In genomic region chr4:37540486-37540885, GRCh38 we compare ENCODE assay signal across 22 cellular contexts.
A peak's percentile ranks its signal among the peaks of the same experiment; 100 is the strongest.
DNase-seq lines count a peak whose midpoint lies in the region; ATAC-seq and TF ChIP-seq lines count a peak whose summit lies in the region.
"Had no signal": no experiment of that assay in that cellular context is flagged by ENCODE, and none has a peak within 500 bp of the region (broad histone marks: within the 10 kb centered on the region; RNA-seq: fewer than 3 reads in every experiment).

No MANE protein-coding gene starts in this region.

- TF ChIP-seq CTCF in GM23338 (conservative IDR thresholded peaks at IDR 0.05; ENCODE audit: low read depth in 2 of 2) (no peak), WTC11 (IDR thresholded peaks at IDR 0.05) (no peak), neural progenitor cell (IDR thresholded peaks at IDR 0.05) (no peak), endothelial cell (IDR thresholded peaks at IDR 0.05; ENCODE audit: unreplicated experiment) (no peak)

- H3K79me2 ChIP-seq in GM23338 (replicated peaks; ENCODE audit: insufficient read depth) (no peaks in the 10 kb centered on the region), neural progenitor cell (ENCODE audit: low read depth) (no peaks in the 10 kb centered on the region)

- peak overlapping the region; percentile 41; the same call in 1 of the 2 replicates for H3K4me2 ChIP-seq in GM23338
- H3K4me2 ChIP-seq in neural progenitor cell, result peak overlapping the region; percentile 68
- H3K4me2 ChIP-seq: hepatocyte had no signal

- DNase-seq in GM23338 (ENCODE audit: low spot score) (peak; percentile 51), WTC11 (ENCODE audit: low spot score) (peak; percentile 12), foreskin melanocyte (peak; percentile 88), neural progenitor cell (ENCODE audit: low spot score) (peak; percentile 78), inferior parietal cortex (ENCODE audit: extremely low spot score) (no peak), endothelial cell (ENCODE audit: low spot score) (no peak)
- no peak for DNase-seq in natural killer cell treated with Interleukin-12 subunit alpha and Interleukin-12 subunit beta and Interleukin-15 and Interleukin-18, amount 100 ng/mL, for 72 hours (ENCODE audit: low spot score)
- DNase-seq: activated CD4-positive, alpha-beta T cell treated with anti-CD3 and anti-CD28 coated beads, Interleukin-2, amount 50 U/mL, for 1 hour; C1 segment of cervical spinal cord; left cardiac atrium; midbrain; NCI-H1436; NCI-H2171; NCI-H69; occipital lobe; SHP77 treated with DMSO at 0.1 percent for 48 hours had no signal

- peak overlapping the region; percentile 53; the same call in 2 of the 3 replicates for H3K4me3 Mint-ChIP-seq in GM23338
- no peak overlapping the region for H3K4me3 Mint-ChIP-seq in WTC11
- H3K4me3 Mint-ChIP-seq in neural progenitor cell, result no peak overlapping the region
- no peak overlapping the region for H3K4me3 Mint-ChIP-seq in endothelial cell (ENCODE audit: unreplicated experiment)
- H3K4me3 Mint-ChIP-seq in natural killer cell treated with Interleukin-12 subunit alpha and Interleukin-12 subunit beta and Interleukin-15 and Interleukin-18, amount 100 ng/mL, for 72 hours, result no peak overlapping the region
- H3K4me3 Mint-ChIP-seq: activated naive CD8-positive, alpha-beta T cell; activated T-helper 17 cell treated with anti-CD3 and anti-CD28 coated beads, Interleukin-2, amount 50 U/mL, for 72 hours; IgD-negative memory B cell; T-helper 1 cell treated with Interleukin-12 subunit alpha and Interleukin-12 subunit beta and Interleukin-4 antibody, amounts not matched to agents 30 μg/mL and 1 μg/mL, for 36 hours had no signal

- peak; percentile 94 for ATAC-seq in GM23338
- peak; percentile 86 for ATAC-seq in WTC11
- ATAC-seq in natural killer cell treated with Interleukin-12 subunit alpha and Interleukin-12 subunit beta and Interleukin-15 and Interleukin-18, amount 100 ng/mL, for 72 hours, result no peak
- no peak for ATAC-seq in GM19397 (IDR thresholded peaks at IDR 0.05; ENCODE audit: unreplicated experiment)
- ATAC-seq: activated T-helper 17 cell treated with anti-CD3 and anti-CD28 coated beads, Interleukin-2, amount 50 U/mL, for 72 hours; left cardiac atrium had no signal

- H3K27me3 Mint-ChIP-seq in GM23338 (ENCODE audit: insufficient read depth, low read depth, poor library complexity) (peaks cover 2% of the 10 kb centered on the region), WTC11 (ENCODE audit: low read depth) (no peaks in the 10 kb centered on the region), neural progenitor cell (ENCODE audit: insufficient read depth, low read depth) (no peaks in the 10 kb centered on the region), endothelial cell (ENCODE audit: unreplicated experiment) (no peaks in the 10 kb centered on the region)
- H3K27me3 Mint-ChIP-seq in natural killer cell treated with Interleukin-12 subunit alpha and Interleukin-12 subunit beta and Interleukin-15 and Interleukin-18, amount 100 ng/mL, for 72 hours, result peaks cover 0 to 11% of the 10 kb centered on the region in 2 donors
- H3K27me3 Mint-ChIP-seq: activated naive CD8-positive, alpha-beta T cell; activated T-helper 17 cell treated with anti-CD3 and anti-CD28 coated beads, Interleukin-2, amount 50 U/mL, for 72 hours had no signal

- H3F3A ChIP-seq in GM23338 (replicated peaks; ENCODE audit: low read depth), result no peaks in the 10 kb centered on the region
- H3F3A ChIP-seq in neural progenitor cell (ENCODE audit: low read depth), result peaks cover 16% of the 10 kb centered on the region

- H3K4me1 ChIP-seq in GM23338 (ENCODE audit: insufficient read depth) (peaks cover 14% of the 10 kb centered on the region), neural progenitor cell (peaks cover 28% of the 10 kb centered on the region)

- CTCF ChIA-PET in WTC11 (lab: Charles Lee), result interaction anchor here (0.6 to 1.6 kb wide), 4 partner anchors 8 to 262 kb away, joined by 3 to 5 read pairs (median 4); no protein-coding TSS in a partner anchor

- POLR2A ChIA-PET in WTC11 (lab: Charles Lee), result no interaction called here

- H3K4me1 Mint-ChIP-seq in GM23338 (peaks cover 39% of the 10 kb centered on the region), WTC11 (peaks cover 28% of the 10 kb centered on the region), neural progenitor cell (peaks cover 36% of the 10 kb centered on the region), endothelial cell (ENCODE audit: unreplicated experiment) (peaks cover 3% of the 10 kb centered on the region)
- no peaks in the 10 kb centered on the region for H3K4me1 Mint-ChIP-seq in natural killer cell treated with Interleukin-12 subunit alpha and Interleukin-12 subunit beta and Interleukin-15 and Interleukin-18, amount 100 ng/mL, for 72 hours (ENCODE audit: low read depth in 2 of 2)
- H3K4me1 Mint-ChIP-seq: activated T-helper 17 cell treated with anti-CD3 and anti-CD28 coated beads, Interleukin-2, amount 50 U/mL, for 72 hours; IgD-negative memory B cell had no signal

- H3K4me3 ChIP-seq in GM23338, result no peak overlapping the region
- H3K4me3 ChIP-seq in neural progenitor cell, result peak overlapping the region; percentile 31
- H3K4me3 ChIP-seq: hepatocyte had no signal

- H3K36me3 ChIP-seq in GM23338 (ENCODE audit: insufficient read depth), result no peaks in the 10 kb centered on the region
- H3K36me3 ChIP-seq in neural progenitor cell, result no peaks in the 10 kb centered on the region

- H3K9ac ChIP-seq in neural progenitor cell, result no peak overlapping the region

- H4K20me1 ChIP-seq in GM23338 (replicated peaks; ENCODE audit: insufficient read depth) (no peaks in the 10 kb centered on the region), neural progenitor cell (ENCODE audit: low read depth) (no peaks in the 10 kb centered on the region)

- H3K27ac Mint-ChIP-seq in GM23338 (peak overlapping the region; percentile 87), WTC11 (no peak overlapping the region), neural progenitor cell (peak overlapping the region; percentile 93), endothelial cell (ENCODE audit: unreplicated experiment) (no peak overlapping the region)
- H3K27ac Mint-ChIP-seq in natural killer cell treated with Interleukin-12 subunit alpha and Interleukin-12 subunit beta and Interleukin-15 and Interleukin-18, amount 100 ng/mL, for 72 hours, result no peak overlapping the region
- H3K27ac Mint-ChIP-seq: activated naive CD8-positive, alpha-beta T cell; activated T-helper 17 cell treated with anti-CD3 and anti-CD28 coated beads, Interleukin-2, amount 50 U/mL, for 72 hours; IgD-negative memory B cell; T-helper 1 cell treated with Interleukin-12 subunit alpha and Interleukin-12 subunit beta and Interleukin-4 antibody, amounts not matched to agents 30 μg/mL and 1 μg/mL, for 36 hours had no signal

- H3K27ac ChIP-seq in GM23338 (ENCODE audit: low read depth) (no peak overlapping the region), neural progenitor cell (peak overlapping the region; percentile 67)
- H3K27ac ChIP-seq: hepatocyte had no signal

- H3K9me3 ChIP-seq in neural progenitor cell (ENCODE audit: low read depth), result no peaks in the 10 kb centered on the region

- H3K27me3 ChIP-seq in GM23338 (ENCODE audit: insufficient read depth) (no peaks in the 10 kb centered on the region), neural progenitor cell (no peaks in the 10 kb centered on the region)
- H3K27me3 ChIP-seq: hepatocyte had no signal

- H3K9me2 ChIP-seq in GM23338 (ENCODE audit: insufficient read depth), result no peaks in the 10 kb centered on the region

- H2AFZ ChIP-seq in GM23338 (no peak overlapping the region), neural progenitor cell (replicated peaks) (no peak overlapping the region)
- H2AFZ ChIP-seq: hepatocyte had no signal

- peaks cover 5% of the 10 kb centered on the region for H3K9me3 Mint-ChIP-seq in GM23338
- peaks cover 9% of the 10 kb centered on the region for H3K9me3 Mint-ChIP-seq in WTC11
- H3K9me3 Mint-ChIP-seq in neural progenitor cell, result peaks cover 15% of the 10 kb centered on the region
- no peaks in the 10 kb centered on the region for H3K9me3 Mint-ChIP-seq in endothelial cell (ENCODE audit: unreplicated experiment)
- peaks cover 4% of the 10 kb centered on the region for H3K9me3 Mint-ChIP-seq in natural killer cell treated with Interleukin-12 subunit alpha and Interleukin-12 subunit beta and Interleukin-15 and Interleukin-18, amount 100 ng/mL, for 72 hours

- peaks cover 8% of the 10 kb centered on the region; the same call in 2 of the 3 replicates for H3K36me3 Mint-ChIP-seq in GM23338 (ENCODE audit: low read depth)
- peaks cover under 1% of the 10 kb centered on the region; the same call in 1 of the 2 replicates for H3K36me3 Mint-ChIP-seq in WTC11
- peaks cover 6% of the 10 kb centered on the region for H3K36me3 Mint-ChIP-seq in neural progenitor cell
- peaks cover 2% of the 10 kb centered on the region for H3K36me3 Mint-ChIP-seq in endothelial cell (ENCODE audit: low read depth, unreplicated experiment)
- H3K36me3 Mint-ChIP-seq in natural killer cell treated with Interleukin-12 subunit alpha and Interleukin-12 subunit beta and Interleukin-15 and Interleukin-18, amount 100 ng/mL, for 72 hours, result no peaks in the 10 kb centered on the region
- H3K36me3 Mint-ChIP-seq: activated naive CD8-positive, alpha-beta T cell; IgD-negative memory B cell had no signal

TF ChIP-seq in GM23338, 12 proteins besides CTCF, POLR2A, EP300 and RAD21 (continues in another document):
- no peak for TF ChIP-seq ZNF331 (CRISPR knock-in tag; IDR thresholded peaks at IDR 0.05; ENCODE audit: low read depth)

Comparison
In these comparisons a context has a peak if more than half of its experiments do, and no peak if none do; other contexts are left out.
1. ATAC-seq: peak in GM23338 (single experiment) and WTC11 (single experiment); none in natural killer cell treated with Interleukin-12 subunit alpha and Interleukin-12 subunit beta and Interleukin-15 and Interleukin-18, amount 100 ng/mL, for 72 hours (0 of 2) and GM19397 (single experiment).
2. DNase-seq: peak in GM23338 (single experiment), WTC11 (single experiment), foreskin melanocyte (single experiment) and neural progenitor cell (single experiment); none in inferior parietal cortex (single experiment), endothelial cell (single experiment) and natural killer cell treated with Interleukin-12 subunit alpha and Interleukin-12 subunit beta and Interleukin-15 and Interleukin-18, amount 100 ng/mL, for 72 hours (single experiment).
3. H3K27ac Mint-ChIP-seq: peak in GM23338 (single experiment) and neural progenitor cell (single experiment); none in WTC11 (single experiment), endothelial cell (single experiment) and natural killer cell treated with Interleukin-12 subunit alpha and Interleukin-12 subunit beta and Interleukin-15 and Interleukin-18, amount 100 ng/mL, for 72 hours (0 of 2).